Comparison of ENCODE assay signal across 9 cellular contexts in genomic region chr11:125886997-125887372, GRCh38. TPM values are rescaled to one million over a fixed set of nuclear protein-coding genes. Genes with fewer than 3 reads are reported as not detected.
DNase-seq lines count a peak whose midpoint lies in the region; ATAC-seq and TF ChIP-seq lines count a peak whose summit lies in the region.
"Had no signal": no experiment of that assay in that cellular context is flagged by ENCODE, and none has a peak within 500 bp of the region (broad histone marks: within the 10 kb centered on the region; RNA-seq: fewer than 3 reads in every experiment).

No MANE protein-coding gene starts in this region.

- H3K4me3 Mint-ChIP-seq in activated B cell treated with CpG ODN at 0.5 μM for 24 hours (peak overlapping the region; percentile 90), natural killer cell (peak overlapping the region; percentile 96)

- H3K9me3 ChIP-seq in DND-41 (ENCODE audit: insufficient read depth, low read length, severe bottlenecking), result peaks cover 2% of the 10 kb centered on the region
- H3K9me3 ChIP-seq in esophagus (ENCODE audit: control insufficient read depth in 2 of 2, insufficient read depth in 1 of 2, low read depth in 1 of 2, low read length in 1 of 2), result no peaks in the 10 kb centered on the region

- ATAC-seq in DND-41 (ENCODE audit: insufficient read depth, low read depth) (no peak; the same call in 2 of the 3 replicates), GM21390 (IDR thresholded peaks at IDR 0.05; ENCODE audit: unreplicated experiment) (peak; percentile 21), activated B cell treated with CpG ODN at 0.5 μM for 24 hours (ENCODE audit: low read depth) (peak; percentile 29), natural killer cell (peak; percentile 19 to 57 (median 41))

- POLR2A ChIA-PET in activated B cell treated with CpG ODN at 0.5 μM for 24 hours (lab: Charles Lee), result interaction anchor here (0.7 to 3.3 kb wide), 20 partner anchors 9 to 1264 kb away, joined by 3 to 64 read pairs (median 4); partner anchors contain the start of genes CCDC15, CHEK1, DDX25 and FAM118B

- H3K27ac Mint-ChIP-seq in activated B cell treated with CpG ODN at 0.5 μM for 24 hours (peak overlapping the region; percentile 98), natural killer cell (peak overlapping the region; percentile 94 to 97)

- H3K27ac ChIP-seq in DND-41 (ENCODE audit: low read length) (peak overlapping the region; percentile 24; the same call in 1 of the 2 replicates), esophagus (ENCODE audit: low read depth in 2 of 2, low read length in 1 of 2) (peak overlapping the region; percentile 69 to 96)

- peaks cover 13% of the 10 kb centered on the region; the same call in 1 of the 2 replicates for H3K79me2 ChIP-seq in DND-41 (ENCODE audit: insufficient read depth, low read length)

- H4K20me1 ChIP-seq in DND-41 (ENCODE audit: insufficient read depth, low read length), result no peaks in the 10 kb centered on the region

- H3K4me3 ChIP-seq in DND-41 (ENCODE audit: low read depth in 1 of 2, low read length in 2 of 2) (peak overlapping the region in 1 of 2 experiments; percentile 69; a peak in 2 of 4 replicates), esophagus (ENCODE audit: low read depth in 1 of 2, low read length in 2 of 2) (peak overlapping the region; percentile 80 to 83)

- intact Hi-C loops in activated B cell treated with CpG ODN at 0.5 μM for 24 hours (cut with micrococcal nuclease) (loop anchor here (1.0 to 5.0 kb wide), 15 partner anchors 16 to 1264 kb away; partner anchors contain the start of genes CCDC15, CDON, CHEK1 and EI24), natural killer cell (cut with micrococcal nuclease) (loop anchor here (2.0 to 5.0 kb wide), 4 partner anchors 262 to 935 kb away; partner anchors contain the start of genes CCDC15, CHEK1, FOXRED1 and SRPRA)

- H3K4me2 ChIP-seq in DND-41 (ENCODE audit: insufficient read depth, low read length), result peak overlapping the region; percentile 68

- H3K27me3 ChIP-seq in DND-41 (ENCODE audit: insufficient read depth, low read length, poor library complexity) (no peaks in the 10 kb centered on the region), esophagus (ENCODE audit: control insufficient read depth in 1 of 2, insufficient read depth in 2 of 2, low read length in 2 of 2) (no peaks in the 10 kb centered on the region)

- H3K9me3 Mint-ChIP-seq in activated B cell treated with CpG ODN at 0.5 μM for 24 hours (no peaks in the 10 kb centered on the region), natural killer cell (no peaks in the 10 kb centered on the region)

- H3K4me1 Mint-ChIP-seq in activated B cell treated with CpG ODN at 0.5 μM for 24 hours (peaks cover 18% of the 10 kb centered on the region), natural killer cell (peaks cover 16 to 18% of the 10 kb centered on the region in 2 donors)

- H3K36me3 ChIP-seq in DND-41 (ENCODE audit: insufficient read depth, low read length) (peaks cover 5% of the 10 kb centered on the region; the same call in 1 of the 2 replicates), esophagus (ENCODE audit: control insufficient read depth in 2 of 2, insufficient read depth in 2 of 2, low read length in 1 of 2) (no peaks in the 10 kb centered on the region)

- H3K4me1 ChIP-seq in DND-41 (ENCODE audit: insufficient read depth, low read length) (peaks cover 35% of the 10 kb centered on the region), esophagus (ENCODE audit: control insufficient read depth in 2 of 2, insufficient read depth in 2 of 2, low read length in 1 of 2) (no peaks in the 10 kb centered on the region)

- H3K9ac ChIP-seq in DND-41 (ENCODE audit: low read depth, low read length), result peak overlapping the region; percentile 83; the same call in 1 of the 2 replicates

- peak; percentile 16 for DNase-seq in DND-41
- peak; percentile 36 for DNase-seq in HS-27A (ENCODE audit: low read depth)
- no peak for DNase-seq in activated B cell treated with CpG ODN at 0.5 μM for 24 hours
- DNase-seq in natural killer cell, result no peak
- no peak for DNase-seq in DMS 273 treated with DMSO at 0.1 percent for 48 hours (lab: John Stamatoyannopoulos, UW)
- DNase-seq in GOT3 (lab: John Stamatoyannopoulos, UW), result no peak

- CTCF ChIA-PET in activated B cell treated with CpG ODN at 0.5 μM for 24 hours (lab: Charles Lee), result interaction anchor here (0.6 to 1.8 kb wide), 3 partner anchors 8 to 317 kb away, joined by 3 to 13 read pairs (median 3); partner anchors contain the start of gene PUS3

- H3K36me3 Mint-ChIP-seq in activated B cell treated with CpG ODN at 0.5 μM for 24 hours (ENCODE audit: low read depth) (peaks cover 10% of the 10 kb centered on the region), natural killer cell (no peaks in the 10 kb centered on the region)

- peak overlapping the region; percentile 85; the same call in 1 of the 2 replicates for H2AFZ ChIP-seq in DND-41 (ENCODE audit: low read depth, low read length)

- H3K27me3 Mint-ChIP-seq in activated B cell treated with CpG ODN at 0.5 μM for 24 hours (peaks cover 3% of the 10 kb centered on the region), natural killer cell (ENCODE audit: low read depth in 2 of 2) (peaks cover 0 to 4% of the 10 kb centered on the region in 2 donors)

- TF ChIP-seq CTCF in DND-41 (IDR thresholded peaks at IDR 0.05; ENCODE audit: borderline replicate concordance, extremely low read depth, low read length, poor library complexity, severe bottlenecking) (no peak), activated B cell treated with CpG ODN at 0.5 μM for 24 hours (IDR thresholded peaks at IDR 0.05) (no peak), natural killer cell (IDR thresholded peaks at IDR 0.05) (no peak)

- WGBS in esophagus, 2 donors, result 11% methylated on average over 24 of the region's 24 CpGs

RNA-seq across cellular contexts. Expression of gene HYLS1, which starts 0.5 kb away (rescaled TPM):
- total RNA-seq in activated B cell treated with CpG ODN at 0.5 μM for 24 hours (9.0 TPM in 2 replicates), natural killer cell (1 to 10 TPM; 4.4 to 6.8 (median 5.6) TPM)
- polyA plus RNA-seq in esophagus, result 1 to 10 TPM; 3.7 to 4.1 TPM

RNA-seq across cellular contexts. Expression of gene PUS3, which starts 16.0 kb away (rescaled TPM):
- 10.2 and 13.2 TPM in 2 replicates for total RNA-seq in activated B cell treated with CpG ODN at 0.5 μM for 24 hours
- 1 to 10 TPM; 6.8 to 7.0 TPM for polyA plus RNA-seq in esophagus
- total RNA-seq in natural killer cell, result 1 to 10 TPM; 3.6 to 6.7 (median 3.6) TPM

RNA-seq across cellular contexts. Expression of gene DDX25, which starts 17.3 kb away (rescaled TPM):
- 0.24 TPM in 1 of 2 replicates, not detected in the other for total RNA-seq in activated B cell treated with CpG ODN at 0.5 μM for 24 hours
- polyA plus RNA-seq in esophagus, result under 1 TPM; 0.14 to 0.27 TPM
- total RNA-seq in natural killer cell, result not detected

RNA-seq across cellular contexts. Expression of gene PATE4, which starts 53.9 kb away (rescaled TPM):
- not detected in 2 replicates for total RNA-seq in activated B cell treated with CpG ODN at 0.5 μM for 24 hours
- polyA plus RNA-seq in esophagus, result not detected
- total RNA-seq in natural killer cell, result not detected
- total RNA-seq: activated CD8-positive, alpha-beta memory T cell treated with anti-CD3 and anti-CD28 coated beads for 36 hours had no signal

RNA-seq across cellular contexts. Expression of gene VSIG10L2, which starts 58.9 kb away (rescaled TPM):
- total RNA-seq in activated B cell treated with CpG ODN at 0.5 μM for 24 hours (not detected in 2 replicates), natural killer cell (not detected)
- polyA plus RNA-seq in esophagus, result under 1 TPM; 0.59 to 0.86 TPM
- total RNA-seq: activated CD8-positive, alpha-beta memory T cell treated with anti-CD3 and anti-CD28 coated beads for 36 hours had no signal

Comparison
In these comparisons a context has a peak if more than half of its experiments do, and no peak if none do; other contexts are left out.
1. DNase-seq: peak in DND-41 (single experiment) and HS-27A (single experiment); none in activated B cell treated with CpG ODN at 0.5 μM for 24 hours (single experiment), natural killer cell (single experiment), DMS 273 treated with DMSO at 0.1 percent for 48 hours (single experiment) and GOT3 (single experiment).